In the genomic region with DNA sequence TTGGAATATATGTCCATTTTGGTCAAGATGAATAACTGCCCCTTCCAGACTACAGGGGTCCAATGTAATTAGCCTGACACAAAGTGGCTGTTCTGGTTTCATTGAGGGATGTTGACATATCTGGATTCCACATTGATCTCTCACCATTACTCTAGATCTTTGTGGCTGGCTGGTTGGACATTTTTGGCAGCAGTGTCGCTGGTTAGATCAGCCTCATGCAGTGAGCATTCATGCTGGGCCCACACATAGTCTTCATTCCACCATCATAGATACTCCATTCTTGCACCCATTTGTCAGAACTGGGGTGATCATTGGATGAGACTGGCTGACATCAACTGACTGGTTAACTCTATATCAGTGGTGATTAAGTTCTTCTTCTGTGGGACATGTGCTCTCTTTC, we compare ENCODE assay signal across 24 cellular contexts.
"Had no signal": no experiment of that assay in that cellular context is flagged by ENCODE, and none has a peak within 500 bp of the region (broad histone marks: within the 10 kb centered on the region; RNA-seq: fewer than 3 reads in every experiment).

No MANE protein-coding gene starts in this region.

- DNase-seq: activated CD4-positive, alpha-beta T cell treated with anti-CD3 and anti-CD28 coated beads, Interleukin-2, amount 50 U/mL, for 1 hour; activated CD4-positive, CD25-positive, alpha-beta regulatory T cell treated with anti-CD3 and anti-CD28 coated beads, Interleukin-2, amount 50 U/mL, for 72 hours; activated CD8-positive, alpha-beta T cell treated with anti-CD3 and anti-CD28 coated beads, Interleukin-2, amount 10 ng/mL, durations not matched to agents 7 days and 5 days; activated gamma-delta T cell; activated naive CD4-positive, alpha-beta T cell treated with anti-CD3 and anti-CD28 coated beads, Interleukin-2, amount 50 U/mL, for 16 hours; activated naive CD8-positive, alpha-beta T cell treated with anti-CD3 and anti-CD28 coated beads, Interleukin-2, amount 50 U/mL, for 24 hours; anterior cingulate cortex; colonic mucosa; dorsolateral prefrontal cortex; effector memory CD8-positive, alpha-beta T cell; foreskin keratinocyte; immature natural killer cell; kidney glomerular epithelial cell; left ventricle myocardium inferior; mammary epithelial cell; ovary; right cardiac atrium; stimulated activated CD4-positive, alpha-beta T cell treated with anti-CD3 and anti-CD28 coated beads, Interleukin-12 subunit alpha, Interleukin-12 subunit beta, amount 100 ng/mL, for 4 hours; substantia nigra; T-cell; thyroid gland; WERI-Rb-1 had no signal

- H3K4me3 ChIP-seq: colonic mucosa, dorsolateral prefrontal cortex, hepatocyte, left ventricle myocardium inferior, ovary, thyroid gland had no signal

- ATAC-seq: activated CD8-positive, alpha-beta T cell treated with anti-CD3 and anti-CD28 coated beads, Interleukin-2, amount 10 ng/mL, durations not matched to agents 7 days and 5 days; activated naive CD8-positive, alpha-beta T cell treated with anti-CD3 and anti-CD28 coated beads, Interleukin-2, amount 50 U/mL, for 24 hours; effector memory CD8-positive, alpha-beta T cell; esophagus mucosa; foreskin keratinocyte; right cardiac atrium; T-cell had no signal
